In the genomic region with DNA sequence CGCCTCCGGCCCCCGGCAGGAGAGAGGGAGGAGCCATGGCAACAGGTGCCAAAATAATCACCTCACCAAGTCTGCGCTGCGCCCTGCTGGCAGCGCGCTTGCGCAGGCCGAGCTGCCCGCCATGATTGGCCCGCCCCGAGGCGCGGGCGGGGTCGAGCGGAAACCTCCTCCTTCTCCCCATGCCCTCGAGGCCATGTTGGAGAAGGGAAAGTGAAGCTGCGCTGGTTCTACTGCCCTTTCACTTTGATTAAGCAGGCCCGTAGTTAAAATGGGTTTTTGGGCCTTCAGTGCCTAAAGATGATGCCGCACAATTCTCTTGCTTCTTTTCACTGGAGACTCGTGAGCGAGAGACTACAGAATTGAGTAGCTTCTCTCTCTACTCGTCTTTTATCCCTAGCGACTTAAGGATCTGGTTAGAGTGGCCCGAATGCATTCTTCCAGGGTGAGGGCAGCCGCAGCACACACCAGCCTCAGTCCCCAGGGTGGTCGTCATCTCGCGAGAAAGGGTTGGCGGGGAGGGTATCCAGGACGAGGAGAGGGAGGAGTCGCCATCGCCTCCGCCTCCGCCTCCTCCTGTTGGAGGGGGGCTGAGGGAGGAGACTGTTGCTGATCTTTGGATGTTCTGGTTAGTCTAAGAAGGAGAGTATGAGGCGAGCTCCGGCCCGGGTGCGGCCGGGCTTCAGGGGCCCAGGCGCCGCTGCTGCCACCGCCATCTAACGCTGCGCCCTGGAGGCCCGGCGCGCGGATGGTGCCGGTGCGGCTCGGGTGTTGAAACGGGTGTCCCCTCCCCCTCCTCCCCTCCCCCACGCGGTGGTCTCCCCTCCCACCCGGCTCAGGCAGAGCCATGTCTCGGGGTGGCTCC, we compare ENCODE assay signal across 1 cellular context.
A peak's percentile ranks its signal among the peaks of the same experiment; 100 is the strongest.
TF ChIP-seq lines count a peak whose summit lies in the region.

A gene with protein sequence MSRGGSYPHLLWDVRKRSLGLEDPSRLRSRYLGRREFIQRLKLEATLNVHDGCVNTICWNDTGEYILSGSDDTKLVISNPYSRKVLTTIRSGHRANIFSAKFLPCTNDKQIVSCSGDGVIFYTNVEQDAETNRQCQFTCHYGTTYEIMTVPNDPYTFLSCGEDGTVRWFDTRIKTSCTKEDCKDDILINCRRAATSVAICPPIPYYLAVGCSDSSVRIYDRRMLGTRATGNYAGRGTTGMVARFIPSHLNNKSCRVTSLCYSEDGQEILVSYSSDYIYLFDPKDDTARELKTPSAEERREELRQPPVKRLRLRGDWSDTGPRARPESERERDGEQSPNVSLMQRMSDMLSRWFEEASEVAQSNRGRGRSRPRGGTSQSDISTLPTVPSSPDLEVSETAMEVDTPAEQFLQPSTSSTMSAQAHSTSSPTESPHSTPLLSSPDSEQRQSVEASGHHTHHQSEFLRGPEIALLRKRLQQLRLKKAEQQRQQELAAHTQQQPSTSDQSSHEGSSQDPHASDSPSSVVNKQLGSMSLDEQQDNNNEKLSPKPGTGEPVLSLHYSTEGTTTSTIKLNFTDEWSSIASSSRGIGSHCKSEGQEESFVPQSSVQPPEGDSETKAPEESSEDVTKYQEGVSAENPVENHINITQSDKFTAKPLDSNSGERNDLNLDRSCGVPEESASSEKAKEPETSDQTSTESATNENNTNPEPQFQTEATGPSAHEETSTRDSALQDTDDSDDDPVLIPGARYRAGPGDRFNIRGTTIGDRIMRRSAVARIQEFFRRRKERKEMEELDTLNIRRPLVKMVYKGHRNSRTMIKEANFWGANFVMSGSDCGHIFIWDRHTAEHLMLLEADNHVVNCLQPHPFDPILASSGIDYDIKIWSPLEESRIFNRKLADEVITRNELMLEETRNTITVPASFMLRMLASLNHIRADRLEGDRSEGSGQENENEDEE (plus strand): TSS at position 616 of the 862 bp plus-strand sequence. CDS start 229 bp downstream, at position 845.

TF ChIP-seq in K562, 482 proteins besides CTCF, POLR2A, EP300 and RAD21 (continued from another document and continues in another):
- TF ChIP-seq, protein P1, sequence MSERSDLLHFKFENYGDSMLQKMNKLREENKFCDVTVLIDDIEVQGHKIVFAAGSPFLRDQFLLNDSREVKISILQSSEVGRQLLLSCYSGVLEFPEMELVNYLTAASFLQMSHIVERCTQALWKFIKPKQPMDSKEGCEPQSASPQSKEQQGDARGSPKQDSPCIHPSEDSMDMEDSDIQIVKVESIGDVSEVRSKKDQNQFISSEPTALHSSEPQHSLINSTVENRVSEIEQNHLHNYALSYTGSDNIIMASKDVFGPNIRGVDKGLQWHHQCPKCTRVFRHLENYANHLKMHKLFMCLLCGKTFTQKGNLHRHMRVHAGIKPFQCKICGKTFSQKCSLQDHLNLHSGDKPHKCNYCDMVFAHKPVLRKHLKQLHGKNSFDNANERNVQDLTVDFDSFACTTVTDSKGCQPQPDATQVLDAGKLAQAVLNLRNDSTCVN (CRISPR knock-in tag; IDR thresholded peaks at IDR 0.05), result peak; percentile 77; the same call in 1 of the 2 replicates
- TF ChIP-seq, protein P2, sequence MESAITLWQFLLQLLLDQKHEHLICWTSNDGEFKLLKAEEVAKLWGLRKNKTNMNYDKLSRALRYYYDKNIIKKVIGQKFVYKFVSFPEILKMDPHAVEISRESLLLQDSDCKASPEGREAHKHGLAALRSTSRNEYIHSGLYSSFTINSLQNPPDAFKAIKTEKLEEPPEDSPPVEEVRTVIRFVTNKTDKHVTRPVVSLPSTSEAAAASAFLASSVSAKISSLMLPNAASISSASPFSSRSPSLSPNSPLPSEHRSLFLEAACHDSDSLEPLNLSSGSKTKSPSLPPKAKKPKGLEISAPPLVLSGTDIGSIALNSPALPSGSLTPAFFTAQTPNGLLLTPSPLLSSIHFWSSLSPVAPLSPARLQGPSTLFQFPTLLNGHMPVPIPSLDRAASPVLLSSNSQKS (CRISPR knock-in tag; IDR thresholded peaks at IDR 0.05), result no peak
- peak in 1 of 2 experiments; percentile 39; a peak in 1 of 4 replicates for TF ChIP-seq NONO (IDR thresholded peaks at IDR 0.05; ENCODE audit: low read depth in 2 of 2, low read length in 1 of 2)
- TF ChIP-seq, protein P3, sequence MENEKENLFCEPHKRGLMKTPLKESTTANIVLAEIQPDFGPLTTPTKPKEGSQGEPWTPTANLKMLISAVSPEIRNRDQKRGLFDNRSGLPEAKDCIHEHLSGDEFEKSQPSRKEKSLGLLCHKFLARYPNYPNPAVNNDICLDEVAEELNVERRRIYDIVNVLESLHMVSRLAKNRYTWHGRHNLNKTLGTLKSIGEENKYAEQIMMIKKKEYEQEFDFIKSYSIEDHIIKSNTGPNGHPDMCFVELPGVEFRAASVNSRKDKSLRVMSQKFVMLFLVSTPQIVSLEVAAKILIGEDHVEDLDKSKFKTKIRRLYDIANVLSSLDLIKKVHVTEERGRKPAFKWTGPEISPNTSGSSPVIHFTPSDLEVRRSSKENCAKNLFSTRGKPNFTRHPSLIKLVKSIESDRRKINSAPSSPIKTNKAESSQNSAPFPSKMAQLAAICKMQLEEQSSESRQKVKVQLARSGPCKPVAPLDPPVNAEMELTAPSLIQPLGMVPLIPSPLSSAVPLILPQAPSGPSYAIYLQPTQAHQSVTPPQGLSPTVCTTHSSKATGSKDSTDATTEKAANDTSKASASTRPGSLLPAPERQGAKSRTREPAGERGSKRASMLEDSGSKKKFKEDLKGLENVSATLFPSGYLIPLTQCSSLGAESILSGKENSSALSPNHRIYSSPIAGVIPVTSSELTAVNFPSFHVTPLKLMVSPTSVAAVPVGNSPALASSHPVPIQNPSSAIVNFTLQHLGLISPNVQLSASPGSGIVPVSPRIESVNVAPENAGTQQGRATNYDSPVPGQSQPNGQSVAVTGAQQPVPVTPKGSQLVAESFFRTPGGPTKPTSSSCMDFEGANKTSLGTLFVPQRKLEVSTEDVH (IDR thresholded peaks at IDR 0.05; ENCODE audit: low read depth, partially characterized antibody), result peak; percentile 75
- no peak for TF ChIP-seq CBFB (CRISPR knock-in tag; IDR thresholded peaks at IDR 0.05)
- TF ChIP-seq, protein P4, sequence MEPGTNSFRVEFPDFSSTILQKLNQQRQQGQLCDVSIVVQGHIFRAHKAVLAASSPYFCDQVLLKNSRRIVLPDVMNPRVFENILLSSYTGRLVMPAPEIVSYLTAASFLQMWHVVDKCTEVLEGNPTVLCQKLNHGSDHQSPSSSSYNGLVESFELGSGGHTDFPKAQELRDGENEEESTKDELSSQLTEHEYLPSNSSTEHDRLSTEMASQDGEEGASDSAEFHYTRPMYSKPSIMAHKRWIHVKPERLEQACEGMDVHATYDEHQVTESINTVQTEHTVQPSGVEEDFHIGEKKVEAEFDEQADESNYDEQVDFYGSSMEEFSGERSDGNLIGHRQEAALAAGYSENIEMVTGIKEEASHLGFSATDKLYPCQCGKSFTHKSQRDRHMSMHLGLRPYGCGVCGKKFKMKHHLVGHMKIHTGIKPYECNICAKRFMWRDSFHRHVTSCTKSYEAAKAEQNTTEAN (CRISPR knock-in tag; IDR thresholded peaks at IDR 0.05), result no peak
- no peak for TF ChIP-seq ZSCAN29 (IDR thresholded peaks at IDR 0.05)
- TF ChIP-seq BDP1 (IDR thresholded peaks at IDR 0.05; ENCODE audit: insufficient read depth, insufficient read length), result no peak
- TF ChIP-seq, protein P5, sequence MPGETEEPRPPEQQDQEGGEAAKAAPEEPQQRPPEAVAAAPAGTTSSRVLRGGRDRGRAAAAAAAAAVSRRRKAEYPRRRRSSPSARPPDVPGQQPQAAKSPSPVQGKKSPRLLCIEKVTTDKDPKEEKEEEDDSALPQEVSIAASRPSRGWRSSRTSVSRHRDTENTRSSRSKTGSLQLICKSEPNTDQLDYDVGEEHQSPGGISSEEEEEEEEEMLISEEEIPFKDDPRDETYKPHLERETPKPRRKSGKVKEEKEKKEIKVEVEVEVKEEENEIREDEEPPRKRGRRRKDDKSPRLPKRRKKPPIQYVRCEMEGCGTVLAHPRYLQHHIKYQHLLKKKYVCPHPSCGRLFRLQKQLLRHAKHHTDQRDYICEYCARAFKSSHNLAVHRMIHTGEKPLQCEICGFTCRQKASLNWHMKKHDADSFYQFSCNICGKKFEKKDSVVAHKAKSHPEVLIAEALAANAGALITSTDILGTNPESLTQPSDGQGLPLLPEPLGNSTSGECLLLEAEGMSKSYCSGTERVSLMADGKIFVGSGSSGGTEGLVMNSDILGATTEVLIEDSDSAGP (CRISPR knock-in tag; IDR thresholded peaks at IDR 0.05), result no peak
- TF ChIP-seq U2AF2 (optimal IDR thresholded peaks at IDR 0.05; ENCODE audit: low read depth, low read length), result no peak
- TF ChIP-seq, protein P6, sequence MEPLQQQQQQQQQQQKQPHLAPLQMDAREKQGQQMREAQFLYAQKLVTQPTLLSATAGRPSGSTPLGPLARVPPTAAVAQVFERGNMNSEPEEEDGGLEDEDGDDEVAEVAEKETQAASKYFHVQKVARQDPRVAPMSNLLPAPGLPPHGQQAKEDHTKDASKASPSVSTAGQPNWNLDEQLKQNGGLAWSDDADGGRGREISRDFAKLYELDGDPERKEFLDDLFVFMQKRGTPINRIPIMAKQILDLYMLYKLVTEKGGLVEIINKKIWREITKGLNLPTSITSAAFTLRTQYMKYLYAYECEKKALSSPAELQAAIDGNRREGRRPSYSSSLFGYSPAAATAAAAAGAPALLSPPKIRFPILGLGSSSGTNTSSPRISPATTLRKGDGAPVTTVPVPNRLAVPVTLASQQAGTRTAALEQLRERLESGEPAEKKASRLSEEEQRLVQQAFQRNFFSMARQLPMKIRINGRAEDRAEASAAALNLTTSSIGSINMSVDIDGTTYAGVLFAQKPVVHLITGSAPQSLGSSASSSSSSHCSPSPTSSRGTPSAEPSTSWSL (CRISPR knock-in tag; IDR thresholded peaks at IDR 0.05; ENCODE audit: borderline replicate concordance), result 0 out of 2 replicates have a peak, but pooled peaks have one; percentile 74
- 0 out of 2 replicates have a peak, but pooled peaks have one; percentile 15 for TF ChIP-seq JUN (IDR thresholded peaks at IDR 0.05; ENCODE audit: borderline replicate concordance, low read depth, low read length)
- TF ChIP-seq JUN (CRISPR knock-in tag; IDR thresholded peaks at IDR 0.05; ENCODE audit: borderline replicate concordance), result 0 out of 2 replicates have a peak, but pooled peaks have one; percentile 40
- TF ChIP-seq, protein P7, sequence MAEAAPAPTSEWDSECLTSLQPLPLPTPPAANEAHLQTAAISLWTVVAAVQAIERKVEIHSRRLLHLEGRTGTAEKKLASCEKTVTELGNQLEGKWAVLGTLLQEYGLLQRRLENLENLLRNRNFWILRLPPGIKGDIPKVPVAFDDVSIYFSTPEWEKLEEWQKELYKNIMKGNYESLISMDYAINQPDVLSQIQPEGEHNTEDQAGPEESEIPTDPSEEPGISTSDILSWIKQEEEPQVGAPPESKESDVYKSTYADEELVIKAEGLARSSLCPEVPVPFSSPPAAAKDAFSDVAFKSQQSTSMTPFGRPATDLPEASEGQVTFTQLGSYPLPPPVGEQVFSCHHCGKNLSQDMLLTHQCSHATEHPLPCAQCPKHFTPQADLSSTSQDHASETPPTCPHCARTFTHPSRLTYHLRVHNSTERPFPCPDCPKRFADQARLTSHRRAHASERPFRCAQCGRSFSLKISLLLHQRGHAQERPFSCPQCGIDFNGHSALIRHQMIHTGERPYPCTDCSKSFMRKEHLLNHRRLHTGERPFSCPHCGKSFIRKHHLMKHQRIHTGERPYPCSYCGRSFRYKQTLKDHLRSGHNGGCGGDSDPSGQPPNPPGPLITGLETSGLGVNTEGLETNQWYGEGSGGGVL (CRISPR knock-in tag; IDR thresholded peaks at IDR 0.05), result no peak
- 0 out of 4 replicates have a peak, but pooled peaks of 1 of the 2 experiments have one; percentile 77 for TF ChIP-seq CSDE1 (IDR thresholded peaks at IDR 0.05)
- peak in 1 of 2 experiments; percentile 24; a peak in 1 of 4 replicates for TF ChIP-seq TRIM24 (IDR thresholded peaks at IDR 0.05)
- TF ChIP-seq, protein P8, sequence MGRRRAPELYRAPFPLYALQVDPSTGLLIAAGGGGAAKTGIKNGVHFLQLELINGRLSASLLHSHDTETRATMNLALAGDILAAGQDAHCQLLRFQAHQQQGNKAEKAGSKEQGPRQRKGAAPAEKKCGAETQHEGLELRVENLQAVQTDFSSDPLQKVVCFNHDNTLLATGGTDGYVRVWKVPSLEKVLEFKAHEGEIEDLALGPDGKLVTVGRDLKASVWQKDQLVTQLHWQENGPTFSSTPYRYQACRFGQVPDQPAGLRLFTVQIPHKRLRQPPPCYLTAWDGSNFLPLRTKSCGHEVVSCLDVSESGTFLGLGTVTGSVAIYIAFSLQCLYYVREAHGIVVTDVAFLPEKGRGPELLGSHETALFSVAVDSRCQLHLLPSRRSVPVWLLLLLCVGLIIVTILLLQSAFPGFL (CRISPR knock-in tag; IDR thresholded peaks at IDR 0.05), result no peak
- TF ChIP-seq MAFF (IDR thresholded peaks at IDR 0.05; ENCODE audit: low read length), result peak; percentile 72; the same call in 1 of the 2 replicates
- TF ChIP-seq, protein P9, sequence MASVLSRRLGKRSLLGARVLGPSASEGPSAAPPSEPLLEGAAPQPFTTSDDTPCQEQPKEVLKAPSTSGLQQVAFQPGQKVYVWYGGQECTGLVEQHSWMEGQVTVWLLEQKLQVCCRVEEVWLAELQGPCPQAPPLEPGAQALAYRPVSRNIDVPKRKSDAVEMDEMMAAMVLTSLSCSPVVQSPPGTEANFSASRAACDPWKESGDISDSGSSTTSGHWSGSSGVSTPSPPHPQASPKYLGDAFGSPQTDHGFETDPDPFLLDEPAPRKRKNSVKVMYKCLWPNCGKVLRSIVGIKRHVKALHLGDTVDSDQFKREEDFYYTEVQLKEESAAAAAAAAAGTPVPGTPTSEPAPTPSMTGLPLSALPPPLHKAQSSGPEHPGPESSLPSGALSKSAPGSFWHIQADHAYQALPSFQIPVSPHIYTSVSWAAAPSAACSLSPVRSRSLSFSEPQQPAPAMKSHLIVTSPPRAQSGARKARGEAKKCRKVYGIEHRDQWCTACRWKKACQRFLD (CRISPR knock-in tag; IDR thresholded peaks at IDR 0.05), result peak; percentile 93; the same call in 1 of the 2 replicates
- TF ChIP-seq FOXJ3 (CRISPR knock-in tag; IDR thresholded peaks at IDR 0.05), result no peak
- TF ChIP-seq, protein P10, sequence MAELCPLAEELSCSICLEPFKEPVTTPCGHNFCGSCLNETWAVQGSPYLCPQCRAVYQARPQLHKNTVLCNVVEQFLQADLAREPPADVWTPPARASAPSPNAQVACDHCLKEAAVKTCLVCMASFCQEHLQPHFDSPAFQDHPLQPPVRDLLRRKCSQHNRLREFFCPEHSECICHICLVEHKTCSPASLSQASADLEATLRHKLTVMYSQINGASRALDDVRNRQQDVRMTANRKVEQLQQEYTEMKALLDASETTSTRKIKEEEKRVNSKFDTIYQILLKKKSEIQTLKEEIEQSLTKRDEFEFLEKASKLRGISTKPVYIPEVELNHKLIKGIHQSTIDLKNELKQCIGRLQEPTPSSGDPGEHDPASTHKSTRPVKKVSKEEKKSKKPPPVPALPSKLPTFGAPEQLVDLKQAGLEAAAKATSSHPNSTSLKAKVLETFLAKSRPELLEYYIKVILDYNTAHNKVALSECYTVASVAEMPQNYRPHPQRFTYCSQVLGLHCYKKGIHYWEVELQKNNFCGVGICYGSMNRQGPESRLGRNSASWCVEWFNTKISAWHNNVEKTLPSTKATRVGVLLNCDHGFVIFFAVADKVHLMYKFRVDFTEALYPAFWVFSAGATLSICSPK (IDR thresholded peaks at IDR 0.05; ENCODE audit: borderline replicate concordance), result no peak
